In genomic region chr12:53727310-53728041, GRCh38 we compare ENCODE assay signal across 1 cellular context.
A peak's percentile ranks its signal among the peaks of the same experiment; 100 is the strongest.
TF ChIP-seq lines count a peak whose summit lies in the region.

Gene CALCOCO1, minus strand, starts transcription at chr12:53727452. Its CDS starts 2,210 bp downstream, at chr12:53725242.

TF ChIP-seq in K562, 482 proteins besides CTCF, POLR2A, EP300 and RAD21 (continued from another document and continues in another):
- no peak for TF ChIP-seq ZNF277 (CRISPR knock-in tag; IDR thresholded peaks at IDR 0.05; ENCODE audit: borderline replicate concordance)
- TF ChIP-seq ZBTB26 (CRISPR knock-in tag; IDR thresholded peaks at IDR 0.05), result no peak
- TF ChIP-seq MTF1 (CRISPR knock-in tag; IDR thresholded peaks at IDR 0.05; ENCODE audit: borderline replicate concordance), result no peak
- no peak for TF ChIP-seq CC2D1A (IDR thresholded peaks at IDR 0.05)
- 0 out of 2 replicates have a peak, but pooled peaks have one; percentile 22 for TF ChIP-seq CEBPG (CRISPR knock-in tag; IDR thresholded peaks at IDR 0.05)
- no peak; a peak in 1 of 4 replicates for TF ChIP-seq CEBPG (tag; conservative IDR thresholded peaks at IDR 0.05 in 1 of 2, IDR thresholded peaks at IDR 0.05 in 1 of 2)
- TF ChIP-seq BRCA1 (IDR thresholded peaks at IDR 0.05), result no peak
- no peak for TF ChIP-seq BRCA1 (CRISPR knock-in tag; IDR thresholded peaks at IDR 0.05)
- no peak for TF ChIP-seq RHOXF2B (CRISPR knock-in tag; conservative IDR thresholded peaks at IDR 0.05)
- TF ChIP-seq CHD2 (IDR thresholded peaks at IDR 0.05; ENCODE audit: low read depth, low read length), result no peak
- TF ChIP-seq FOXA3 (CRISPR knock-in tag; conservative IDR thresholded peaks at IDR 0.05 in 1 of 2, IDR thresholded peaks at IDR 0.05 in 1 of 2), result 0 out of 4 replicates have a peak, but pooled peaks of 1 of the 2 experiments have one; percentile 30
- peak in 1 of 2 experiments; percentile 96; a peak in 2 of 4 replicates for TF ChIP-seq ZNF639 (CRISPR knock-in tag; conservative IDR thresholded peaks at IDR 0.05 in 1 of 2, IDR thresholded peaks at IDR 0.05 in 1 of 2)
- TF ChIP-seq TRIM25 (IDR thresholded peaks at IDR 0.05; ENCODE audit: borderline replicate concordance), result no peak
- no peak for TF ChIP-seq CAMTA2 (CRISPR knock-in tag; conservative IDR thresholded peaks at IDR 0.05)
- no peak for TF ChIP-seq SPI1 (IDR thresholded peaks at IDR 0.05; ENCODE audit: borderline replicate concordance, low read depth, low read length)
- no peak for TF ChIP-seq KLF16 (IDR thresholded peaks at IDR 0.05)
- no peak for TF ChIP-seq IRF1 (CRISPR knock-in tag; IDR thresholded peaks at IDR 0.05; ENCODE audit: borderline replicate concordance)
- TF ChIP-seq ZNF445 (CRISPR knock-in tag; IDR thresholded peaks at IDR 0.05; ENCODE audit: low read depth), result no peak
- peak; percentile 97 to 99 for TF ChIP-seq SIX5 (IDR thresholded peaks at IDR 0.05; ENCODE audit: borderline replicate concordance in 1 of 2, insufficient read depth in 1 of 2, low read depth in 1 of 2, low read length in 2 of 2)
- TF ChIP-seq ZNF197 (CRISPR knock-in tag; IDR thresholded peaks at IDR 0.05; ENCODE audit: low read depth), result peak; percentile 98
- no peak for TF ChIP-seq PTRF (tag; IDR thresholded peaks at IDR 0.05)
- no peak for TF ChIP-seq ZNF384 (IDR thresholded peaks at IDR 0.05; ENCODE audit: low read depth, low read length)
- TF ChIP-seq ZNF589 (CRISPR knock-in tag; IDR thresholded peaks at IDR 0.05; ENCODE audit: low read depth), result no peak; the same call in 1 of the 2 replicates
- no peak for TF ChIP-seq E2F5 (CRISPR knock-in tag; IDR thresholded peaks at IDR 0.05)
- no peak for TF ChIP-seq MYBL2 (IDR thresholded peaks at IDR 0.05; ENCODE audit: low read depth)
- TF ChIP-seq MYBL2 (CRISPR knock-in tag; IDR thresholded peaks at IDR 0.05; ENCODE audit: borderline replicate concordance), result no peak
- no peak for TF ChIP-seq SMARCB1 (IDR thresholded peaks at IDR 0.05; ENCODE audit: insufficient read length, low read depth)
- TF ChIP-seq ZSCAN32 (CRISPR knock-in tag; IDR thresholded peaks at IDR 0.05), result no peak
- TF ChIP-seq GTF3C2 (IDR thresholded peaks at IDR 0.05; ENCODE audit: borderline replicate concordance, extremely low read depth, insufficient read length), result no peak
- no peak for TF ChIP-seq SAFB2 (IDR thresholded peaks at IDR 0.05; ENCODE audit: borderline replicate concordance, low read depth, low read length, severe bottlenecking)
- TF ChIP-seq DLX4 (CRISPR knock-in tag; IDR thresholded peaks at IDR 0.05), result no peak
- no peak for TF ChIP-seq KHSRP (IDR thresholded peaks at IDR 0.05)
- no peak for TF ChIP-seq SRSF3 (IDR thresholded peaks at IDR 0.05; ENCODE audit: insufficient read depth, low read length)
- TF ChIP-seq ZC3H8 (IDR thresholded peaks at IDR 0.05), result no peak
- no peak for TF ChIP-seq IRF2 (CRISPR knock-in tag; IDR thresholded peaks at IDR 0.05)
- TF ChIP-seq ZNF551 (CRISPR knock-in tag; IDR thresholded peaks at IDR 0.05), result no peak
- peak; percentile 91 for TF ChIP-seq ZBTB9 (CRISPR knock-in tag; IDR thresholded peaks at IDR 0.05)
- TF ChIP-seq ZNF507 (tag; conservative IDR thresholded peaks at IDR 0.05), result no peak
- TF ChIP-seq PHF20 (IDR thresholded peaks at IDR 0.05; ENCODE audit: partially characterized antibody), result peak; percentile 55
- no peak; the same call in 1 of the 2 replicates for TF ChIP-seq ZNF407 (IDR thresholded peaks at IDR 0.05; ENCODE audit: low read depth)
- no peak for TF ChIP-seq ZNF12 (CRISPR knock-in tag; IDR thresholded peaks at IDR 0.05)
- no peak for TF ChIP-seq HEY1 (CRISPR knock-in tag; IDR thresholded peaks at IDR 0.05; ENCODE audit: borderline replicate concordance)
- no peak for TF ChIP-seq GATA2 (CRISPR knock-in tag; IDR thresholded peaks at IDR 0.05)
